8 cellular contexts compared by ENCODE assay signal in the genomic region with DNA sequence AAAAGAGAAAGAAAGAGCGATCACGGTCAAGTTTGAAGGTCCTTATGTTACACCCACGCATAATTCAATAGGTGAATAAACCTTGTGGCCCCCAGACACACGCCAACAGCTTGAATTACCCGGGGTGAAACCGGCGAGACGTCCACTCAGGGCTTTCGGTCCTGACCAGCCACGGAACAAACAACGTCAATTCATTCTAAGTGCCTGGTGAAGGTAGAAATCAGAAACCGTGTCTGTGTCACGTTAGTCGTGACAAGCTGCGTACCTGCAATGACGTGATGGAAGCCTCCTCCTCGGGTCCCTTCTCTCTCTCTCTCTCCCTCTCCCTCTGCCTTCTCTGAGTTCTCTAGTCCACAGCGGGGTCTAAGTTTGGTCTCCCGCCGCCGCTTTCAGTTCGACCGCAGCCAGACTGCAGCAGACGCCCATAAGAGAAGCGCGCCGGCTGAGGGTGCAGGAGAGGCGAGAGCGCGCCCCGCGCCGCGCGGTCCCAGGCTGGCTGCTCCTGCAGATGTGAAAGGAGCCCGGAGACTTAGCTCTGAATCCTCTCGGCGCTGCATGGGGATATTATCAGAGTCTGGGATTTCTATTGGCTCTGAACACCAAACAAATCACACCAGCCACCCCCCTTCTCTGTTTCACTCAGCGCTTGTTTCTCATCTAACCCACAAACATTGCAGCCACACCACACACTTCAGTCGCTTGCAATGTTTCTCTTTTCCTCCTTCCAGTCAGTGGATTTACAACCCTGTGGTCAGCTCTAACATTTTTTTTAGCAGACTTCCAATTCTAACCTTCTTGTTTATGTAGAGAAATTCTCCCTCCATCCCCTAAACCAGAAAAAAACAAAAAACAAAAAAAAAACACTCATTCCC. TPM values are rescaled to one million over a fixed set of nuclear protein-coding genes. Genes with fewer than 3 reads are reported as not detected.
DNase-seq lines count a peak whose midpoint lies in the region; ATAC-seq, FAIRE-seq and TF ChIP-seq lines count a peak whose summit lies in the region.

A gene (minus strand): TSS at position 537 of the 872 bp plus-strand sequence. CDS start 118,680 bp downstream, outside the sequence.

- POLR2A ChIA-PET in activated CD8-positive, alpha-beta T cell treated with anti-CD3 and anti-CD28 coated beads for 36 hours (lab: Charles Lee): interaction anchor here (1.0 kb wide), 1 partner anchor 14 kb away, joined by 3 read pairs; no protein-coding TSS in a partner anchor

- intact Hi-C loops in activated CD8-positive, alpha-beta T cell treated with anti-CD3 and anti-CD28 coated beads for 36 hours (cut with micrococcal nuclease): no loop called here
- intact Hi-C loops in mucosa of descending colon (cut with DNase I, micrococcal nuclease): loop anchor here in 1 of 2 donors (10.0 kb wide), 1 partner anchor 417 kb away; no protein-coding TSS in a partner anchor

- ATAC-seq in activated CD8-positive, alpha-beta T cell treated with anti-CD3 and anti-CD28 coated beads for 36 hours: peak; percentile 84
- peak; percentile 85 for ATAC-seq in mucosa of descending colon
- peak; percentile 84 for ATAC-seq in stimulated activated naive CD8-positive, alpha-beta T cell treated with anti-CD3 and anti-CD28 coated beads, Interleukin-15, Interleukin-2, amounts not matched to agents 100 U/mL and 50 U/mL, for 24 hours

- DNase-seq in GM12892 (ENCODE audit: insufficient read length) (peak; percentile 7), HFF-Myc (ENCODE audit: extremely low read depth, low read depth) (peak; percentile 69), NB4 (ENCODE audit: low read depth) (peak; percentile 3), mucosa of descending colon (peak; percentile 65 to 76 (median 66)), HT-29 (ENCODE audit: low spot score) (no peak)
- peak; percentile 70 for DNase-seq in activated CD8-positive, alpha-beta T cell treated with anti-CD3 and anti-CD28 coated beads for 36 hours
- DNase-seq in stimulated activated naive CD8-positive, alpha-beta T cell treated with anti-CD3 and anti-CD28 coated beads, Interleukin-15, Interleukin-2, amounts not matched to agents 100 U/mL and 50 U/mL, for 24 hours: peak; percentile 20

- CTCF ChIA-PET in activated CD8-positive, alpha-beta T cell treated with anti-CD3 and anti-CD28 coated beads for 36 hours (lab: Charles Lee): no interaction called here

- TF ChIP-seq POLR2A in GM12892 (IDR thresholded peaks at IDR 0.05; ENCODE audit: low read depth, low read length): no peak
- no peak for TF ChIP-seq POLR2A in NB4 (IDR thresholded peaks at IDR 0.05; ENCODE audit: extremely low read depth, insufficient read length)

- FAIRE-seq in GM12892 (lab: Jason Lieb, UNC) (no peak), endometrium (lab: Jason Lieb, UNC) (peak; percentile 92)

- H3K27ac Mint-ChIP-seq in activated CD8-positive, alpha-beta T cell treated with anti-CD3 and anti-CD28 coated beads for 36 hours: no peak within 1 kb of the TSS

- peaks cover 20% of the 10 kb centered on the region for H3K4me1 Mint-ChIP-seq in activated CD8-positive, alpha-beta T cell treated with anti-CD3 and anti-CD28 coated beads for 36 hours (ENCODE audit: low read depth)

- TF ChIP-seq CTCF in HFF-Myc (IDR thresholded peaks at IDR 0.05; ENCODE audit: low read depth, low read length, missing control alignments): no peak
- no peak for TF ChIP-seq CTCF in NB4 (IDR thresholded peaks at IDR 0.05; ENCODE audit: low read depth, low read length)
- no peak for TF ChIP-seq CTCF in activated CD8-positive, alpha-beta T cell treated with anti-CD3 and anti-CD28 coated beads for 36 hours (IDR thresholded peaks at IDR 0.05)
- no peak for TF ChIP-seq CTCF in mucosa of descending colon (IDR thresholded peaks at IDR 0.05)

- no peaks in the 10 kb centered on the region for H3K36me3 Mint-ChIP-seq in activated CD8-positive, alpha-beta T cell treated with anti-CD3 and anti-CD28 coated beads for 36 hours (ENCODE audit: low read depth)

- H3K27me3 Mint-ChIP-seq in activated CD8-positive, alpha-beta T cell treated with anti-CD3 and anti-CD28 coated beads for 36 hours: peaks cover 46% of the 10 kb centered on the region

- H3K4me1 ChIP-seq in mucosa of descending colon (ENCODE audit: low read depth): peaks cover 7% of the 10 kb centered on the region

- H3K9me3 ChIP-seq in mucosa of descending colon: no peaks in the 10 kb centered on the region

- H3K36me3 ChIP-seq in mucosa of descending colon (ENCODE audit: low read depth): no peaks in the 10 kb centered on the region

- no peaks in the 10 kb centered on the region for H3K9me3 Mint-ChIP-seq in activated CD8-positive, alpha-beta T cell treated with anti-CD3 and anti-CD28 coated beads for 36 hours

- H3K4me3 ChIP-seq in HFF-Myc (replicated peaks; ENCODE audit: low read depth, low read length): peak within 1 kb of the TSS; percentile 64
- H3K4me3 ChIP-seq in NB4 (ENCODE audit: low read depth, low read length): no peak within 1 kb of the TSS
- H3K4me3 ChIP-seq in mucosa of descending colon: peak within 1 kb of the TSS; percentile 4

- peak within 1 kb of the TSS; percentile 72 for H3K4me3 Mint-ChIP-seq in activated CD8-positive, alpha-beta T cell treated with anti-CD3 and anti-CD28 coated beads for 36 hours

RNA-seq across cellular contexts. Expression of the gene that starts here (rescaled TPM):
- polyA plus RNA-seq in GM12892 (2012; ENCODE audit: missing spikeins): not detected
- total RNA-seq in activated CD8-positive, alpha-beta T cell treated with anti-CD3 and anti-CD28 coated beads for 36 hours: not detected
- total RNA-seq in mucosa of descending colon: 10 to 100 TPM in 1 of 3 donors, 1 to 10 TPM in 2; 5.1 to 25.5 (median 6.0) TPM
- not detected in 2 replicates for total RNA-seq in HT-29 (2014; rRNA removed; shearing (Covaris generic))

Comparison
In these comparisons a context has a peak if more than half of its experiments do, and no peak if none do; other contexts are left out.
1. Peak in DNase-seq and ATAC-seq in activated CD8-positive, alpha-beta T cell treated with anti-CD3 and anti-CD28 coated beads for 36 hours; RNA of the gene not detected or under 1 TPM.